In genomic region chr5:150440948-150441812, GRCh38 we compare ENCODE assay signal across 15 cellular contexts. TPM values are rescaled to one million over a fixed set of nuclear protein-coding genes. Genes with fewer than 3 reads are reported as not detected.
DNase-seq lines count a peak whose midpoint lies in the region; ATAC-seq and TF ChIP-seq lines count a peak whose summit lies in the region.
"Had no signal": no experiment of that assay in that cellular context is flagged by ENCODE, and none has a peak within 500 bp of the region (broad histone marks: within the 10 kb centered on the region; RNA-seq: fewer than 3 reads in every experiment).

No MANE protein-coding gene starts in this region.

- no peak overlapping the region for H2BK15ac ChIP-seq in H9 (ENCODE audit: low read depth, low read length)

- peak; percentile 57 for DNase-seq in H9
- DNase-seq in cerebellar cortex (ENCODE audit: low spot score) = peak; percentile 51
- DNase-seq in left lobe of liver (ENCODE audit: low spot score) = no peak
- no peak for DNase-seq in effector memory CD4-positive, alpha-beta T cell
- DNase-seq: activated CD8-positive, alpha-beta T cell treated with anti-CD3 and anti-CD28 coated beads for 36 hours; effector CD8-positive, alpha-beta T cell; NCI-H2029; stimulated activated CD4-positive, alpha-beta T cell treated with anti-CD3 and anti-CD28 coated beads, Interleukin-4, amount 100 ng/mL, for 1 hour; stimulated activated naive CD4-positive, alpha-beta T cell treated with Interleukin-2 at 50 U/mL for 16 hours; SW 1271 had no signal

- H2BK5ac ChIP-seq in H9 (ENCODE audit: insufficient read length, low read length) = no peak overlapping the region

- H3K4me1 Mint-ChIP-seq in H9 = peaks cover 17 to 25% of the 10 kb centered on the region in 2 experiments

- no peaks in the 10 kb centered on the region for H3K79me1 ChIP-seq in H9 (ENCODE audit: insufficient read depth, low read depth, low read length, poor library complexity, severe bottlenecking)

- no peak overlapping the region for H3K23ac ChIP-seq in H9 (ENCODE audit: insufficient read length, low read depth, low read length)

- H3K27ac Mint-ChIP-seq in H9 = peak overlapping the region; percentile 84 to 96 (median 90); a peak in 6 of 7 replicates

- H3K79me2 ChIP-seq in H9 (ENCODE audit: insufficient read depth, low read length) = no peaks in the 10 kb centered on the region

- H3K4me3 ChIP-seq in effector memory CD4-positive, alpha-beta T cell (ENCODE audit: insufficient read depth, low read depth, low read length, poor library complexity, severe bottlenecking) = no peak overlapping the region

- H4K8ac ChIP-seq in H9 (replicated peaks; ENCODE audit: insufficient read length, low read depth, low read length) = no peak overlapping the region

- no peak overlapping the region for H2AK5ac ChIP-seq in H9 (ENCODE audit: insufficient read length, low read length)

- no peak overlapping the region for H2BK12ac ChIP-seq in H9 (ENCODE audit: insufficient read length, low read depth, low read length)

- peak overlapping the region in 1 of 2 experiments; percentile 43; a peak in 3 of 5 replicates for H3K4me3 Mint-ChIP-seq in H9
- H3K4me3 Mint-ChIP-seq: activated CD8-positive, alpha-beta T cell treated with anti-CD3 and anti-CD28 coated beads for 36 hours had no signal

- no CpG with 5 or more reads among the region's 12 CpGs for WGBS in H9 (ENCODE audit: extremely low coverage, insufficient read length, low lambda C conversion rate)

- ATAC-seq in left lobe of liver (peak; percentile 21), HG02571 (IDR thresholded peaks at IDR 0.05; ENCODE audit: unreplicated experiment) (no peak), HG03460 (IDR thresholded peaks at IDR 0.05; ENCODE audit: unreplicated experiment) (no peak), GM19324 (IDR thresholded peaks at IDR 0.05; ENCODE audit: low FRiP score, unreplicated experiment) (no peak)
- ATAC-seq: activated CD8-positive, alpha-beta T cell treated with anti-CD3 and anti-CD28 coated beads for 36 hours had no signal

- H3K27ac ChIP-seq in 22Rv1 (peak overlapping the region; percentile 51), H9 (ENCODE audit: insufficient read length, low read depth, low read length) (no peak overlapping the region)
- no peak overlapping the region for H3K27ac ChIP-seq in effector memory CD4-positive, alpha-beta T cell (ENCODE audit: insufficient read depth, low read length, poor library complexity, severe bottlenecking)
- H3K27ac ChIP-seq: KMS-11 had no signal

- no peak for TF ChIP-seq CTCF in 22Rv1 (IDR thresholded peaks at IDR 0.05)
- no peak for TF ChIP-seq CTCF in H9 (conservative IDR thresholded peaks at IDR 0.05)

- no peaks in the 10 kb centered on the region for H3K27me3 ChIP-seq in H9 (ENCODE audit: insufficient read depth, low read length)
- H3K27me3 ChIP-seq in effector memory CD4-positive, alpha-beta T cell (replicated peaks; ENCODE audit: control insufficient read depth, insufficient read depth, low read length, poor library complexity, severe bottlenecking) = no peaks in the 10 kb centered on the region

- no peaks in the 10 kb centered on the region for H3K23me2 ChIP-seq in H9 (ENCODE audit: insufficient read length, low read depth, low read length, poor library complexity, severe bottlenecking)

- no peaks in the 10 kb centered on the region for H3K9me3 ChIP-seq in H9 (ENCODE audit: control insufficient read depth, low read depth, low read length)
- H3K9me3 ChIP-seq in effector memory CD4-positive, alpha-beta T cell (ENCODE audit: control insufficient read depth, low read length) = no peaks in the 10 kb centered on the region

- peaks cover 31% of the 10 kb centered on the region for H3K36me3 ChIP-seq in effector memory CD4-positive, alpha-beta T cell (ENCODE audit: control insufficient read depth, insufficient read depth, low read length)

- no peak overlapping the region for H2BK20ac ChIP-seq in H9 (ENCODE audit: low read depth, low read length, poor library complexity, severe bottlenecking)

- H3K9ac ChIP-seq in H9 (ENCODE audit: extremely low read depth, insufficient read length, low read length) = no peak overlapping the region
- H3K9ac ChIP-seq: KMS-11 had no signal

- no peak overlapping the region for H4K91ac ChIP-seq in H9 (ENCODE audit: insufficient read length, low read depth, low read length)

- no peak overlapping the region for H3K4me2 ChIP-seq in H9 (ENCODE audit: insufficient read depth, insufficient read length, low read length)
- H3K4me2 ChIP-seq: KMS-11 had no signal

- peaks cover 28 to 32% (median 32%) of the 10 kb centered on the region in 3 experiments; a peak in 6 of 7 replicates for H3K36me3 Mint-ChIP-seq in H9 (ENCODE audit: insufficient read depth in 1 of 3, low read depth in 3 of 3)

- no peak overlapping the region for H2AFZ ChIP-seq in H9 (ENCODE audit: low read length)

- no peak overlapping the region for H3K4ac ChIP-seq in H9 (ENCODE audit: low read depth, low read length)

- no peak overlapping the region for H3K14ac ChIP-seq in H9 (ENCODE audit: insufficient read depth, low read length)

- H3K4me1 ChIP-seq in H9 (ENCODE audit: insufficient read depth, low read length) = no peaks in the 10 kb centered on the region
- peaks cover 3% of the 10 kb centered on the region for H3K4me1 ChIP-seq in effector memory CD4-positive, alpha-beta T cell (ENCODE audit: control insufficient read depth, insufficient read depth, low read length, poor library complexity, severe bottlenecking)

- no peak overlapping the region for H3T11ph ChIP-seq in H9 (ENCODE audit: low read length)

- no peaks in the 10 kb centered on the region for H3K9me3 Mint-ChIP-seq in H9
- H3K9me3 Mint-ChIP-seq: activated CD8-positive, alpha-beta T cell treated with anti-CD3 and anti-CD28 coated beads for 36 hours had no signal

- no peak overlapping the region for H2BK120ac ChIP-seq in H9 (ENCODE audit: low read depth, low read length, poor library complexity, severe bottlenecking)

- peaks cover 1% of the 10 kb centered on the region; the same call in 1 of the 2 replicates for H3K27me3 Mint-ChIP-seq in H9 (ENCODE audit: low read depth)
- H3K27me3 Mint-ChIP-seq: activated CD8-positive, alpha-beta T cell treated with anti-CD3 and anti-CD28 coated beads for 36 hours had no signal

- no peak overlapping the region for H3K18ac ChIP-seq in H9 (ENCODE audit: insufficient read length, low read depth, low read length)

- no peaks in the 10 kb centered on the region for H4K20me1 ChIP-seq in H9 (ENCODE audit: control insufficient read depth, insufficient read depth, insufficient read length)

- no peak overlapping the region for H3K56ac ChIP-seq in H9 (ENCODE audit: insufficient read length, low read depth, low read length)

- no peak overlapping the region for H4K5ac ChIP-seq in H9 (ENCODE audit: insufficient read length, low read depth, low read length)

RNA-seq across cellular contexts. Expression of gene RPS14, which starts 8.4 kb away (rescaled TPM):
- total RNA-seq in H9 (2021) = 2,533 and 2,603 TPM in 2 replicates
- 660 TPM for total RNA-seq in left lobe of liver

RNA-seq across cellular contexts. Expression of gene CD74, which starts 28.5 kb away (rescaled TPM):
- total RNA-seq in H9 (2021) = 19.5 and 19.9 TPM in 2 replicates
- total RNA-seq in left lobe of liver = 89.1 TPM

Comparison
In these comparisons a context has a peak if more than half of its experiments do, and no peak if none do; other contexts are left out.
1. DNase-seq: peak in H9 (single experiment) and cerebellar cortex (single experiment); none in left lobe of liver (single experiment) and effector memory CD4-positive, alpha-beta T cell (0 of 3).